8 cellular contexts compared by ENCODE assay signal in genomic region chr12:65741662-65742480, GRCh38.
DNase-seq lines count a peak whose midpoint lies in the region; TF ChIP-seq lines count a peak whose summit lies in the region.

No MANE protein-coding gene starts in this region.

- no peak for TF ChIP-seq POLR2A in suprapubic skin (IDR thresholded peaks at IDR 0.05)

- H3K9me3 ChIP-seq in HEK293 (ENCODE audit: control insufficient read depth, insufficient read depth, low read depth, low read length) (no peaks in the 10 kb centered on the region), WERI-Rb-1 (ENCODE audit: severe bottlenecking) (no peaks in the 10 kb centered on the region), endodermal cell (ENCODE audit: control insufficient read depth, low read length) (peaks cover 20% of the 10 kb centered on the region), mesenchymal stem cell (ENCODE audit: control insufficient read depth, low read length) (no peaks in the 10 kb centered on the region), suprapubic skin (no peaks in the 10 kb centered on the region), Karpas-422 (ENCODE audit: low read length) (no peaks in the 10 kb centered on the region)

- DNase-seq in CD1c-positive myeloid dendritic cell (ENCODE audit: extremely low spot score) (peak; percentile 40), WERI-Rb-1 (peak; percentile 69), endodermal cell (peak; percentile 96), mesenchymal stem cell (peak; percentile 70), suprapubic skin (ENCODE audit: low spot score in 2 of 2) (no peak), Karpas-422 (no peak), mucosa of gallbladder (ENCODE audit: low spot score) (no peak)

- peak overlapping the region; percentile 96 for H2BK15ac ChIP-seq in mesenchymal stem cell (ENCODE audit: low read depth, poor library complexity, severe bottlenecking)

- no peaks in the 10 kb centered on the region for H3K36me3 Mint-ChIP-seq in endodermal cell (ENCODE audit: low read depth)

- peaks cover 19% of the 10 kb centered on the region for H3K27me3 Mint-ChIP-seq in endodermal cell (ENCODE audit: insufficient read depth)

- H2BK120ac ChIP-seq in mesenchymal stem cell (ENCODE audit: low read depth, low read length) = peak overlapping the region; percentile 77

- CTCF ChIA-PET in HEK293 (lab: Yijun Ruan, JAX) = no interaction called here

- peaks cover 9% of the 10 kb centered on the region for H3K9me3 Mint-ChIP-seq in endodermal cell

- peak overlapping the region; percentile 77 to 87 for H3K4ac ChIP-seq in mesenchymal stem cell (ENCODE audit: low read depth in 1 of 2, low read length in 2 of 2)

- POLR2A ChIA-PET in HEK293 (lab: Yijun Ruan, JAX) = interaction anchor here (0.5 to 2.3 kb wide), 13 partner anchors 10 to 476 kb away, joined by 3 to 21 read pairs (median 3); partner anchors contain the start of gene HMGA2

- H3K4me1 Mint-ChIP-seq in endodermal cell = peaks cover 25% of the 10 kb centered on the region

- H3K4me1 ChIP-seq in HEK293 (ENCODE audit: control insufficient read depth, insufficient read depth, low read length) (0 out of 2 replicates have a peak, but pooled peaks cover 5% of the 10 kb centered on the region), endodermal cell (ENCODE audit: control insufficient read depth, insufficient read depth, low read length) (peaks cover 3% of the 10 kb centered on the region), mesenchymal stem cell (ENCODE audit: control insufficient read depth, insufficient read depth, low read depth, low read length) (peaks cover 5% of the 10 kb centered on the region), suprapubic skin (peaks cover 14% of the 10 kb centered on the region), Karpas-422 (ENCODE audit: low read length) (no peaks in the 10 kb centered on the region)

- no peaks in the 10 kb centered on the region for H3K9me2 ChIP-seq in Karpas-422 (replicated peaks; ENCODE audit: insufficient read depth, low read length)

- H2BK12ac ChIP-seq in mesenchymal stem cell (ENCODE audit: low read length in 2 of 2) = peak overlapping the region; percentile 97 to 100

- peak overlapping the region; percentile 98 for H2BK5ac ChIP-seq in mesenchymal stem cell (ENCODE audit: low read depth, low read length, poor library complexity, severe bottlenecking)

- peak overlapping the region; percentile 77 for H3K4me3 Mint-ChIP-seq in endodermal cell

- H3K27ac ChIP-seq in HEK293 (ENCODE audit: extremely low read depth, low read depth, low read length) (peak overlapping the region; percentile 75; the same call in 1 of the 2 replicates), WERI-Rb-1 (peak overlapping the region; percentile 19), endodermal cell (ENCODE audit: low read depth, low read length) (peak overlapping the region; percentile 94), mesenchymal stem cell (ENCODE audit: low read length, poor library complexity, severe bottlenecking) (peak overlapping the region; percentile 82), suprapubic skin (no peak overlapping the region), Karpas-422 (ENCODE audit: low read length) (no peak overlapping the region)

- WGBS in endodermal cell (ENCODE audit: insufficient coverage in 1 of 2, insufficient read length in 1 of 2), 2 experiments = 0 to 1% methylated on average over 13 to 83 of the region's 83 CpGs
- WGBS in mesenchymal stem cell = under 1% methylated on average over 78 of the region's 83 CpGs
- 3% methylated on average over 38 of the region's 83 CpGs for WGBS in suprapubic skin

- H4K91ac ChIP-seq in mesenchymal stem cell (ENCODE audit: low read length) = peak overlapping the region; percentile 98

- H3K9ac ChIP-seq in endodermal cell (ENCODE audit: extremely low read depth, low read length, poor library complexity, severe bottlenecking) (peak overlapping the region; percentile 49), mesenchymal stem cell (ENCODE audit: low read length) (peak overlapping the region; percentile 88), Karpas-422 (ENCODE audit: low read length) (no peak overlapping the region)

- H3K18ac ChIP-seq in mesenchymal stem cell (ENCODE audit: low read depth in 1 of 2, low read length in 2 of 2) = peak overlapping the region; percentile 81 to 100

- H3K27ac Mint-ChIP-seq in endodermal cell = peak overlapping the region; percentile 92

- no peaks in the 10 kb centered on the region for H3K36me3 ChIP-seq in HEK293 (ENCODE audit: control insufficient read depth in 2 of 2, insufficient read depth in 1 of 2, low read length in 2 of 2)
- no peaks in the 10 kb centered on the region for H3K36me3 ChIP-seq in WERI-Rb-1
- H3K36me3 ChIP-seq in endodermal cell (ENCODE audit: control insufficient read depth, insufficient read depth, low read length) = no peaks in the 10 kb centered on the region
- H3K36me3 ChIP-seq in mesenchymal stem cell (ENCODE audit: control insufficient read depth in 1 of 2, insufficient read depth in 2 of 2, low read depth in 1 of 2, low read length in 2 of 2) = no peaks in the 10 kb centered on the region
- H3K36me3 ChIP-seq in suprapubic skin = no peaks in the 10 kb centered on the region
- H3K36me3 ChIP-seq in Karpas-422 (ENCODE audit: insufficient read depth, low read length) = no peaks in the 10 kb centered on the region

- H3K4me2 ChIP-seq in mesenchymal stem cell (ENCODE audit: low read length, poor library complexity, severe bottlenecking) (peak overlapping the region; percentile 80), Karpas-422 (ENCODE audit: low read depth, low read length, poor library complexity, severe bottlenecking) (no peak overlapping the region)

- H3K23ac ChIP-seq in mesenchymal stem cell (ENCODE audit: low read length in 2 of 2) = peak overlapping the region; percentile 48 to 60

- H3K27me3 ChIP-seq in WERI-Rb-1 (ENCODE audit: insufficient read depth, low read depth, severe bottlenecking) (no peaks in the 10 kb centered on the region), endodermal cell (ENCODE audit: control insufficient read depth, insufficient read depth, low read length, poor library complexity, severe bottlenecking) (no peaks in the 10 kb centered on the region), mesenchymal stem cell (ENCODE audit: control insufficient read depth in 1 of 2, insufficient read depth in 1 of 2, low read length in 2 of 2) (no peaks in the 10 kb centered on the region), suprapubic skin (peaks cover 36% of the 10 kb centered on the region), Karpas-422 (ENCODE audit: low read length) (no peaks in the 10 kb centered on the region)

- H2AK5ac ChIP-seq in mesenchymal stem cell (ENCODE audit: low read length, severe bottlenecking) = no peak overlapping the region

- H4K20me1 ChIP-seq in Karpas-422 (ENCODE audit: insufficient read depth, low read depth, low read length) = no peaks in the 10 kb centered on the region

- peak overlapping the region; percentile 90 for H2AFZ ChIP-seq in mesenchymal stem cell (ENCODE audit: low read depth, low read length)
- H2AFZ ChIP-seq in Karpas-422 (ENCODE audit: low read length) = no peak overlapping the region

- H3K14ac ChIP-seq in mesenchymal stem cell (ENCODE audit: low read length in 2 of 2) = peak overlapping the region in 1 of 2 experiments; percentile 98

- H3K79me1 ChIP-seq in mesenchymal stem cell (replicated peaks; ENCODE audit: low read length, poor library complexity, severe bottlenecking) = peaks cover 5% of the 10 kb centered on the region

- H3K4me3 ChIP-seq in HEK293 (ENCODE audit: low read depth, low read length) (peak overlapping the region; percentile 59), WERI-Rb-1 (ENCODE audit: low read depth, low read length) (peak overlapping the region; percentile 85), endodermal cell (ENCODE audit: low read length) (peak overlapping the region; percentile 82), mesenchymal stem cell (ENCODE audit: insufficient read depth in 1 of 2, low read depth in 1 of 2, low read length in 2 of 2) (peak overlapping the region; percentile 89 to 93), suprapubic skin (peak overlapping the region; percentile 71), Karpas-422 (ENCODE audit: low read length) (no peak overlapping the region)

- peak overlapping the region; percentile 95 for H4K8ac ChIP-seq in mesenchymal stem cell (ENCODE audit: low read length)

- H3K79me2 ChIP-seq in Karpas-422 (ENCODE audit: low read length) = no peaks in the 10 kb centered on the region

- TF ChIP-seq CTCF in HEK293 (tag by site-specific recombination; IDR thresholded peaks at IDR 0.05) (no peak), WERI-Rb-1 (IDR thresholded peaks at IDR 0.05; ENCODE audit: low read depth, low read length) (0 out of 2 replicates have a peak, but pooled peaks have one; percentile 7), endodermal cell (conservative IDR thresholded peaks at IDR 0.05) (peak; percentile 42), suprapubic skin (IDR thresholded peaks at IDR 0.05) (no peak)

- TF ChIP-seq EP300 in suprapubic skin (IDR thresholded peaks at IDR 0.05) = no peak

TF ChIP-seq in HEK293, 187 proteins besides CTCF, POLR2A, EP300 and RAD21 (continues in another document):
- TF ChIP-seq, protein P1, sequence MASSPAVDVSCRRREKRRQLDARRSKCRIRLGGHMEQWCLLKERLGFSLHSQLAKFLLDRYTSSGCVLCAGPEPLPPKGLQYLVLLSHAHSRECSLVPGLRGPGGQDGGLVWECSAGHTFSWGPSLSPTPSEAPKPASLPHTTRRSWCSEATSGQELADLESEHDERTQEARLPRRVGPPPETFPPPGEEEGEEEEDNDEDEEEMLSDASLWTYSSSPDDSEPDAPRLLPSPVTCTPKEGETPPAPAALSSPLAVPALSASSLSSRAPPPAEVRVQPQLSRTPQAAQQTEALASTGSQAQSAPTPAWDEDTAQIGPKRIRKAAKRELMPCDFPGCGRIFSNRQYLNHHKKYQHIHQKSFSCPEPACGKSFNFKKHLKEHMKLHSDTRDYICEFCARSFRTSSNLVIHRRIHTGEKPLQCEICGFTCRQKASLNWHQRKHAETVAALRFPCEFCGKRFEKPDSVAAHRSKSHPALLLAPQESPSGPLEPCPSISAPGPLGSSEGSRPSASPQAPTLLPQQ (tag by site-specific recombination; IDR thresholded peaks at IDR 0.05) = no peak
- TF ChIP-seq EGR2 (tag by site-specific recombination; IDR thresholded peaks at IDR 0.05; ENCODE audit: low read depth) (peak; percentile 68), ZNF202 (tag by site-specific recombination; IDR thresholded peaks at IDR 0.05; ENCODE audit: borderline replicate concordance) (0 out of 2 replicates have a peak, but pooled peaks have one; percentile 35), ZBTB26 (tag by site-specific recombination; optimal IDR thresholded peaks at IDR 0.05) (peak; percentile 46), ZFHX2 (tag by site-specific recombination; conservative IDR thresholded peaks at IDR 0.05) (peak; percentile 73)

Comparison
In these comparisons a context has a peak if more than half of its experiments do, and no peak if none do; other contexts are left out.
1. DNase-seq: peak in CD1c-positive myeloid dendritic cell (single experiment), WERI-Rb-1 (single experiment), endodermal cell (single experiment) and mesenchymal stem cell (single experiment); none in suprapubic skin (0 of 2), Karpas-422 (single experiment) and mucosa of gallbladder (single experiment).
2. H3K27ac ChIP-seq: peak in HEK293 (single experiment), WERI-Rb-1 (single experiment), endodermal cell (single experiment) and mesenchymal stem cell (single experiment); none in suprapubic skin (single experiment) and Karpas-422 (single experiment).
3. CTCF ChIP-seq: peak in WERI-Rb-1 (single experiment) and endodermal cell (single experiment); none in HEK293 (single experiment) and suprapubic skin (0 of 2).